ENCODE assay signal across 1 cellular context in genomic region chr6:24997905-24998304, GRCh38.
TF ChIP-seq lines count a peak whose summit lies in the region.

No MANE protein-coding gene starts in this region.

TF ChIP-seq in GM23338, 12 proteins besides CTCF, POLR2A, EP300 and RAD21 (continued from another document):
- TF ChIP-seq ZNF462 (CRISPR knock-in tag; IDR thresholded peaks at IDR 0.05) (no peak), REST (IDR thresholded peaks at IDR 0.05; ENCODE audit: unreplicated experiment) (no peak), POLR2AphosphoS5 (IDR thresholded peaks at IDR 0.05; ENCODE audit: low read depth) (no peak), EZH2phosphoT487 (IDR thresholded peaks at IDR 0.05; ENCODE audit: unreplicated experiment) (no peak), NANOG (IDR thresholded peaks at IDR 0.05; ENCODE audit: borderline replicate concordance) (no peak), ZNF331 (CRISPR knock-in tag; IDR thresholded peaks at IDR 0.05; ENCODE audit: low read depth) (no peak), ETS1 (IDR thresholded peaks at IDR 0.05) (no peak), JUNB (IDR thresholded peaks at IDR 0.05; ENCODE audit: unreplicated experiment) (no peak), CREB1 (CRISPR knock-in tag; IDR thresholded peaks at IDR 0.05; ENCODE audit: low read depth) (no peak)
TF ChIP-seq in GM23338: peak in this region for 0.
